Comparison of ENCODE assay signal across 13 cellular contexts in the genomic region with DNA sequence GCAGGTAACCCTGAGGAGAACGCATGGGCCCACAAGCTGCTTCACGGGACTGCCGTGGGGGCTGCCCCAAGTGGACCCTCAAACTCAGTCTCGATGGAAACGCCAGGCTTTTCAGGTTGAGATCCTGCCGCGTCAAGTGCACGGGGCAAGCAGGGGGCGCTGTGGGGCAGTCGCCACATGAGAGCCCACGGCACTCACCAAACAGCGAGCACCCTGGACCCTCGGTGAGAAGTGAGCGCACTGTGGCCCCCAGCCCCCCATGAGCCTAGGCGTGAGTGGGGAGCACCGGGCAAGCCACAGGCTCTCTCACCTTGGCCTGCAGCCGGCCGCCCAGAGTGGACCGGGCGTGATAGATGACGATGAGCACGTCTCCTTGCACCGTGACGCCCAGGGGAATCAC. TPM values are rescaled to one million over a fixed set of nuclear protein-coding genes. Genes with fewer than 3 reads are reported as not detected.
DNase-seq lines count a peak whose midpoint lies in the region; ATAC-seq and TF ChIP-seq lines count a peak whose summit lies in the region.
"Had no signal": no experiment of that assay in that cellular context is flagged by ENCODE, and none has a peak within 500 bp of the region (broad histone marks: within the 10 kb centered on the region; RNA-seq: fewer than 3 reads in every experiment).

No MANE protein-coding gene starts in this region.

- H3K27ac Mint-ChIP-seq in WTC11, result no peak overlapping the region; the same call in 1 of the 2 replicates
- peak overlapping the region in 3 of 7 donors; percentile 21 to 81 (median 59) for H3K27ac Mint-ChIP-seq in CD4-positive, alpha-beta memory T cell

- no peak overlapping the region for H3K27ac ChIP-seq in iPS DF 6.9 (ENCODE audit: low read length)
- H3K27ac ChIP-seq in CD4-positive, alpha-beta memory T cell (ENCODE audit: low read depth, low read length), result no peak overlapping the region
- H3K27ac ChIP-seq: lower lobe of right lung had no signal

- no peaks in the 10 kb centered on the region; the same call in 1 of the 2 replicates for H3K4me1 ChIP-seq in iPS DF 6.9 (ENCODE audit: control insufficient read depth, insufficient read depth, low read length)
- peaks cover 26% of the 10 kb centered on the region for H3K4me1 ChIP-seq in CD4-positive, alpha-beta memory T cell (ENCODE audit: insufficient read depth, low read length)
- H3K4me1 ChIP-seq: lower lobe of right lung had no signal

- no peaks in the 10 kb centered on the region for H3K9me3 ChIP-seq in iPS DF 6.9 (ENCODE audit: control insufficient read depth, insufficient read depth, low read length)
- no peaks in the 10 kb centered on the region for H3K9me3 ChIP-seq in CD4-positive, alpha-beta memory T cell (ENCODE audit: control insufficient read depth in 1 of 2, low read length in 2 of 2)
- H3K9me3 ChIP-seq: lower lobe of right lung had no signal

- H3K9me3 Mint-ChIP-seq in WTC11, result no peaks in the 10 kb centered on the region
- no peaks in the 10 kb centered on the region for H3K9me3 Mint-ChIP-seq in CD4-positive, alpha-beta memory T cell
- H3K9me3 Mint-ChIP-seq: activated T-cell treated with anti-CD3 and anti-CD28 coated beads, Interleukin-2, amount 50 U/mL, for 4 hours; CD8-positive, alpha-beta memory T cell had no signal

- CTCF ChIA-PET in WTC11 (lab: Charles Lee), result no interaction called here
- CTCF ChIA-PET in CD4-positive, alpha-beta memory T cell (lab: Charles Lee; ENCODE audit: partially characterized antibody), result no interaction called here

- TF ChIP-seq CTCF in AG09309 (IDR thresholded peaks at IDR 0.05; ENCODE audit: control insufficient read depth, insufficient read depth, low read depth, low read length, missing control alignments) (peak; percentile 15), GM12874 (IDR thresholded peaks at IDR 0.05; ENCODE audit: insufficient read depth, low read depth, low read length) (peak; percentile 39), WTC11 (IDR thresholded peaks at IDR 0.05) (peak; percentile 68)

- H3K4me3 Mint-ChIP-seq in WTC11, result no peak overlapping the region
- peak overlapping the region in 1 of 8 donors; percentile 21 for H3K4me3 Mint-ChIP-seq in CD4-positive, alpha-beta memory T cell
- H3K4me3 Mint-ChIP-seq: activated T-cell treated with anti-CD3 and anti-CD28 coated beads, Interleukin-2, amount 50 U/mL, for 4 hours had no signal

- DNase-seq in AG09309 (ENCODE audit: low read depth) (no peak), WTC11 (ENCODE audit: low spot score) (peak; percentile 67), iPS DF 6.9 (ENCODE audit: low read depth, low spot score) (peak; percentile 9)
- no peak for DNase-seq in CD4-positive, alpha-beta memory T cell
- DNase-seq: activated T-cell treated with anti-CD3 and anti-CD28 coated beads, Interleukin-2, amount 50 U/mL, for 4 hours; CD8-positive, alpha-beta memory T cell; central memory CD4-positive, alpha-beta T cell; lower lobe of right lung; NCI-H1417 treated with DMSO at 0.1 percent for 48 hours had no signal

- ATAC-seq in WTC11 (peak; percentile 60), HG03460 (IDR thresholded peaks at IDR 0.05; ENCODE audit: unreplicated experiment) (no peak), HG03354 (IDR thresholded peaks at IDR 0.05; ENCODE audit: poor library complexity, severe bottlenecking, unreplicated experiment) (no peak), GM21515 (IDR thresholded peaks at IDR 0.05; ENCODE audit: unreplicated experiment) (no peak)
- ATAC-seq: activated T-cell treated with anti-CD3 and anti-CD28 coated beads, Interleukin-2, amount 50 U/mL, for 4 hours; lower lobe of right lung had no signal

- intact Hi-C loops in CD4-positive, alpha-beta memory T cell (cut with micrococcal nuclease), result loop anchor here (5.0 kb wide), 1 partner anchor 94 kb away; no protein-coding TSS in a partner anchor

- WGBS in iPS DF 6.9 (ENCODE audit: insufficient coverage, insufficient read length), result no CpG with 5 or more reads among the region's 24 CpGs

- H3K27me3 Mint-ChIP-seq in WTC11 (ENCODE audit: low read depth), result no peaks in the 10 kb centered on the region
- no peaks in the 10 kb centered on the region for H3K27me3 Mint-ChIP-seq in CD4-positive, alpha-beta memory T cell

- no peaks in the 10 kb centered on the region for H3K4me1 Mint-ChIP-seq in WTC11
- H3K4me1 Mint-ChIP-seq in CD4-positive, alpha-beta memory T cell, result peaks cover 24 to 36% (median 28%) of the 10 kb centered on the region in 4 donors

- peaks cover 17% of the 10 kb centered on the region for H3K36me3 ChIP-seq in iPS DF 6.9 (ENCODE audit: control insufficient read depth, insufficient read depth, low read length)
- peaks cover 39% of the 10 kb centered on the region for H3K36me3 ChIP-seq in CD4-positive, alpha-beta memory T cell (ENCODE audit: insufficient read depth, low read length)

- H3K27me3 ChIP-seq in iPS DF 6.9 (ENCODE audit: control insufficient read depth, insufficient read depth, low read length), result no peaks in the 10 kb centered on the region
- no peaks in the 10 kb centered on the region for H3K27me3 ChIP-seq in CD4-positive, alpha-beta memory T cell (ENCODE audit: insufficient read depth, low read length)

- peaks cover 19% of the 10 kb centered on the region for H3K36me3 Mint-ChIP-seq in WTC11
- peaks cover 46 to 47% of the 10 kb centered on the region in 2 donors for H3K36me3 Mint-ChIP-seq in CD4-positive, alpha-beta memory T cell

- POLR2A ChIA-PET in WTC11 (lab: Charles Lee), result no interaction called here
- POLR2A ChIA-PET in CD4-positive, alpha-beta memory T cell (lab: Charles Lee; ENCODE audit: partially characterized antibody), result no interaction called here

- H3K4me3 ChIP-seq in AG09309 (ENCODE audit: control insufficient read depth, low read depth, low read length), result no peak overlapping the region
- no peak overlapping the region for H3K4me3 ChIP-seq in iPS DF 6.9 (ENCODE audit: low read length)
- H3K4me3 ChIP-seq in CD4-positive, alpha-beta memory T cell (ENCODE audit: low read length in 2 of 2), result no peak overlapping the region
- H3K4me3 ChIP-seq: lower lobe of right lung had no signal

TF ChIP-seq in WTC11, 78 proteins besides CTCF, POLR2A, EP300 and RAD21:
- no peak for TF ChIP-seq GABPB1 (CRISPR knock-in tag; IDR thresholded peaks at IDR 0.05)
- TF ChIP-seq, protein P1, sequence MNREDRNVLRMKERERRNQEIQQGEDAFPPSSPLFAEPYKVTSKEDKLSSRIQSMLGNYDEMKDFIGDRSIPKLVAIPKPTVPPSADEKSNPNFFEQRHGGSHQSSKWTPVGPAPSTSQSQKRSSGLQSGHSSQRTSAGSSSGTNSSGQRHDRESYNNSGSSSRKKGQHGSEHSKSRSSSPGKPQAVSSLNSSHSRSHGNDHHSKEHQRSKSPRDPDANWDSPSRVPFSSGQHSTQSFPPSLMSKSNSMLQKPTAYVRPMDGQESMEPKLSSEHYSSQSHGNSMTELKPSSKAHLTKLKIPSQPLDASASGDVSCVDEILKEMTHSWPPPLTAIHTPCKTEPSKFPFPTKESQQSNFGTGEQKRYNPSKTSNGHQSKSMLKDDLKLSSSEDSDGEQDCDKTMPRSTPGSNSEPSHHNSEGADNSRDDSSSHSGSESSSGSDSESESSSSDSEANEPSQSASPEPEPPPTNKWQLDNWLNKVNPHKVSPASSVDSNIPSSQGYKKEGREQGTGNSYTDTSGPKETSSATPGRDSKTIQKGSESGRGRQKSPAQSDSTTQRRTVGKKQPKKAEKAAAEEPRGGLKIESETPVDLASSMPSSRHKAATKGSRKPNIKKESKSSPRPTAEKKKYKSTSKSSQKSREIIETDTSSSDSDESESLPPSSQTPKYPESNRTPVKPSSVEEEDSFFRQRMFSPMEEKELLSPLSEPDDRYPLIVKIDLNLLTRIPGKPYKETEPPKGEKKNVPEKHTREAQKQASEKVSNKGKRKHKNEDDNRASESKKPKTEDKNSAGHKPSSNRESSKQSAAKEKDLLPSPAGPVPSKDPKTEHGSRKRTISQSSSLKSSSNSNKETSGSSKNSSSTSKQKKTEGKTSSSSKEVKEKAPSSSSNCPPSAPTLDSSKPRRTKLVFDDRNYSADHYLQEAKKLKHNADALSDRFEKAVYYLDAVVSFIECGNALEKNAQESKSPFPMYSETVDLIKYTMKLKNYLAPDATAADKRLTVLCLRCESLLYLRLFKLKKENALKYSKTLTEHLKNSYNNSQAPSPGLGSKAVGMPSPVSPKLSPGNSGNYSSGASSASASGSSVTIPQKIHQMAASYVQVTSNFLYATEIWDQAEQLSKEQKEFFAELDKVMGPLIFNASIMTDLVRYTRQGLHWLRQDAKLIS (CRISPR knock-in tag; IDR thresholded peaks at IDR 0.05; ENCODE audit: borderline replicate concordance), result no peak
- no peak for TF ChIP-seq NFATC4 (CRISPR knock-in tag; IDR thresholded peaks at IDR 0.05)
- TF ChIP-seq, protein P2, sequence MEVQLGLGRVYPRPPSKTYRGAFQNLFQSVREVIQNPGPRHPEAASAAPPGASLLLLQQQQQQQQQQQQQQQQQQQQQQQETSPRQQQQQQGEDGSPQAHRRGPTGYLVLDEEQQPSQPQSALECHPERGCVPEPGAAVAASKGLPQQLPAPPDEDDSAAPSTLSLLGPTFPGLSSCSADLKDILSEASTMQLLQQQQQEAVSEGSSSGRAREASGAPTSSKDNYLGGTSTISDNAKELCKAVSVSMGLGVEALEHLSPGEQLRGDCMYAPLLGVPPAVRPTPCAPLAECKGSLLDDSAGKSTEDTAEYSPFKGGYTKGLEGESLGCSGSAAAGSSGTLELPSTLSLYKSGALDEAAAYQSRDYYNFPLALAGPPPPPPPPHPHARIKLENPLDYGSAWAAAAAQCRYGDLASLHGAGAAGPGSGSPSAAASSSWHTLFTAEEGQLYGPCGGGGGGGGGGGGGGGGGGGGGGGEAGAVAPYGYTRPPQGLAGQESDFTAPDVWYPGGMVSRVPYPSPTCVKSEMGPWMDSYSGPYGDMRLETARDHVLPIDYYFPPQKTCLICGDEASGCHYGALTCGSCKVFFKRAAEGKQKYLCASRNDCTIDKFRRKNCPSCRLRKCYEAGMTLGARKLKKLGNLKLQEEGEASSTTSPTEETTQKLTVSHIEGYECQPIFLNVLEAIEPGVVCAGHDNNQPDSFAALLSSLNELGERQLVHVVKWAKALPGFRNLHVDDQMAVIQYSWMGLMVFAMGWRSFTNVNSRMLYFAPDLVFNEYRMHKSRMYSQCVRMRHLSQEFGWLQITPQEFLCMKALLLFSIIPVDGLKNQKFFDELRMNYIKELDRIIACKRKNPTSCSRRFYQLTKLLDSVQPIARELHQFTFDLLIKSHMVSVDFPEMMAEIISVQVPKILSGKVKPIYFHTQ (CRISPR knock-in tag; IDR thresholded peaks at IDR 0.05), result no peak
- no peak for TF ChIP-seq ZNF396 (CRISPR knock-in tag; IDR thresholded peaks at IDR 0.05; ENCODE audit: borderline replicate concordance)
TF ChIP-seq in WTC11: peak in this region for 0.

RNA-seq across cellular contexts. Expression of a gene that starts 50.9 kb away (rescaled TPM):
- total RNA-seq in WTC11 (2021), result 1.5 to 3.5 TPM (median 2.0 TPM) in 3 replicates
- 1 to 10 TPM in 1 of 2 experiments, under 1 TPM in 1; 0.64 to 1.5 TPM for total RNA-seq in CD4-positive, alpha-beta memory T cell
- polyA plus RNA-seq in CD4-positive, alpha-beta memory T cell, result under 1 TPM in 1 of 2 donors, not detected in 1; 0.26 TPM
- polyA plus RNA-seq: CD8-positive, alpha-beta memory T cell had no signal

RNA-seq across cellular contexts. Expression of a gene that starts 55.3 kb away (rescaled TPM):
- 108 to 121 TPM (median 108 TPM) in 3 replicates for total RNA-seq in WTC11 (2021)
- total RNA-seq in CD4-positive, alpha-beta memory T cell, result 100 to 1,000 TPM; 185 to 188 TPM
- polyA plus RNA-seq in CD4-positive, alpha-beta memory T cell, result 10 to 100 TPM; 32.5 to 74.8 TPM

RNA-seq across cellular contexts. Expression of a gene that starts 55.5 kb away (rescaled TPM):
- total RNA-seq in WTC11 (2021), result 6.4 to 10.6 TPM (median 9.2 TPM) in 3 replicates
- 10 to 100 TPM; 45.7 to 52.3 TPM for total RNA-seq in CD4-positive, alpha-beta memory T cell
- 10 to 100 TPM; 11.5 to 16.9 TPM for polyA plus RNA-seq in CD4-positive, alpha-beta memory T cell

Comparison
In these comparisons a context has a peak if more than half of its experiments do, and no peak if none do; other contexts are left out.
1. DNase-seq: peak in WTC11 (single experiment) and iPS DF 6.9 (single experiment); none in AG09309 (single experiment) and CD4-positive, alpha-beta memory T cell (0 of 5).
2. CTCF ChIP-seq: peak in every context shown above with its lines; median percentile 68 in WTC11; 39 in GM12874; 15 in AG09309.